ENCODE assay signal across 1 cellular context in the genomic region with DNA sequence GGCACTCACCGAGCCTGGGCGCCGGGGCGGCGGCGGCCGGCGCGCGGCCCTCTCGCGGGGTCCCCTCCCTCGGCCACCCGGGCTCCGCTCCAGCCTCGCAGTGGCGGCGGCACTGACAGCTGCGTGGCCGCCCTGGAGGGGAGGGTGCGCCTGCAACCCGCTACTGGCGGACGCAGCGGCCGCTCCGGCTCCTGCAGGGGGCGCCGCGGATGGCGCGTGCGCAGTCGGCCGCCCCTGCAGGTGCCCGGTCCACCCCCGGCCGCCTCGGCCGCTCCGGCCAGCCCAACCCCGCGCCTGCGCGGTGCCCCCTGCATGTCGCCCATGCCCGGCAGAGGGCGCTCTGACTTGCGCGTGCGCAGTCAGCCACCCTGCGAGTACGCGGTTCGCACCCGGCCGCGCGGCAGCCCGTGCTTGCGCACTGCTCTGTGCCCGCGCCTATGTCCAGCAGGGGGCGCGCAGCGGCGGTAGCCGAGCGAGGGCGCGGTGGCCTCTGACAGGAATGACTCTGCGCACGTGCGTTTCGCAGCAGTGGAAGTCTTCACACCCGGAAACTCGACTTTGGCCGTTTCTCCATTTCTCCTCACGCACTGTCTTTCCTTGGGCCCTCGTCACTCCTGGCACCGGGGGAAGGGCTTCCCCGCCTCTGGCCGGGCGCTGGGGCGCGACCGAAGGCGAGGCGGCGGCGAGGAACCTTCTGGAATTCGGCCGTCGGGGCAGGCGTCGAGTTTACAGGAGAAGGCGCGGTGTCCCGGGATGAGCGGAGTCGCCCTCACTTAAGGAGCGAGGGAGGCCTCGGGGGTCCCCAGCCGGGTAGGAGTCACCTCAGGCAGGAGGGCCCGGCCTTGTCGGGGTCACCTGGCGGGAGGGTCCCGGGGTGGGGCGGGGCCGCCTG.
TF ChIP-seq lines count a peak whose summit lies in the region.

A gene (minus strand): TSS at position 165 of the 892 bp plus-strand sequence. CDS start 14,262 bp downstream, outside the sequence.

TF ChIP-seq in HEK293, 187 proteins besides CTCF, POLR2A, EP300 and RAD21 (continued from another document and continues in another):
- TF ChIP-seq SP2 (tag by site-specific recombination; IDR thresholded peaks at IDR 0.05), result 0 out of 2 replicates have a peak, but pooled peaks have one; percentile 12
- TF ChIP-seq WT1 (tag by site-specific recombination; IDR thresholded peaks at IDR 0.05), result no peak
- peak; percentile 49; the same call in 1 of the 2 replicates for TF ChIP-seq ZNF335 (tag by site-specific recombination; conservative IDR thresholded peaks at IDR 0.05)
- TF ChIP-seq ZNF776 (tag by site-specific recombination; IDR thresholded peaks at IDR 0.05; ENCODE audit: borderline replicate concordance), result no peak
- no peak for TF ChIP-seq ZBTB1 (tag by site-specific recombination; IDR thresholded peaks at IDR 0.05)
- no peak for TF ChIP-seq ZFHX2 (tag by site-specific recombination; conservative IDR thresholded peaks at IDR 0.05)
- peak; percentile 67 for TF ChIP-seq ZBTB17 (tag by site-specific recombination; IDR thresholded peaks at IDR 0.05)
- 0 out of 2 replicates have a peak, but pooled peaks have one; percentile 40 for TF ChIP-seq KLF7 (tag by site-specific recombination; IDR thresholded peaks at IDR 0.05; ENCODE audit: borderline replicate concordance)
- TF ChIP-seq ZNF48 (tag by site-specific recombination; IDR thresholded peaks at IDR 0.05), result no peak
- TF ChIP-seq ZNF530 (tag by site-specific recombination; IDR thresholded peaks at IDR 0.05; ENCODE audit: low read depth), result no peak
- no peak for TF ChIP-seq ZNF791 (tag by site-specific recombination; IDR thresholded peaks at IDR 0.05)
- TF ChIP-seq, protein P1, sequence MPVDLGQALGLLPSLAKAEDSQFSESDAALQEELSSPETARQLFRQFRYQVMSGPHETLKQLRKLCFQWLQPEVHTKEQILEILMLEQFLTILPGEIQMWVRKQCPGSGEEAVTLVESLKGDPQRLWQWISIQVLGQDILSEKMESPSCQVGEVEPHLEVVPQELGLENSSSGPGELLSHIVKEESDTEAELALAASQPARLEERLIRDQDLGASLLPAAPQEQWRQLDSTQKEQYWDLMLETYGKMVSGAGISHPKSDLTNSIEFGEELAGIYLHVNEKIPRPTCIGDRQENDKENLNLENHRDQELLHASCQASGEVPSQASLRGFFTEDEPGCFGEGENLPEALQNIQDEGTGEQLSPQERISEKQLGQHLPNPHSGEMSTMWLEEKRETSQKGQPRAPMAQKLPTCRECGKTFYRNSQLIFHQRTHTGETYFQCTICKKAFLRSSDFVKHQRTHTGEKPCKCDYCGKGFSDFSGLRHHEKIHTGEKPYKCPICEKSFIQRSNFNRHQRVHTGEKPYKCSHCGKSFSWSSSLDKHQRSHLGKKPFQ (tag by site-specific recombination; IDR thresholded peaks at IDR 0.05), result peak; percentile 99
- no peak for TF ChIP-seq ZNF624 (tag by site-specific recombination; IDR thresholded peaks at IDR 0.05)
- TF ChIP-seq ZNF19 (tag by site-specific recombination; IDR thresholded peaks at IDR 0.05; ENCODE audit: low read depth), result no peak
- no peak for TF ChIP-seq ZNF174 (tag by site-specific recombination; IDR thresholded peaks at IDR 0.05)
- no peak for TF ChIP-seq ZNF548 (tag by site-specific recombination; IDR thresholded peaks at IDR 0.05)
- TF ChIP-seq EGR2 (tag by site-specific recombination; IDR thresholded peaks at IDR 0.05; ENCODE audit: low read depth), result no peak
- TF ChIP-seq ZNF10 (tag by site-specific recombination; IDR thresholded peaks at IDR 0.05), result peak; percentile 84; the same call in 1 of the 2 replicates
- no peak for TF ChIP-seq ZNF146 (tag by site-specific recombination; IDR thresholded peaks at IDR 0.05)
- peak; percentile 38; the same call in 1 of the 2 replicates for TF ChIP-seq KLF9 (tag by site-specific recombination; IDR thresholded peaks at IDR 0.05; ENCODE audit: low read depth)
- TF ChIP-seq, protein P2, sequence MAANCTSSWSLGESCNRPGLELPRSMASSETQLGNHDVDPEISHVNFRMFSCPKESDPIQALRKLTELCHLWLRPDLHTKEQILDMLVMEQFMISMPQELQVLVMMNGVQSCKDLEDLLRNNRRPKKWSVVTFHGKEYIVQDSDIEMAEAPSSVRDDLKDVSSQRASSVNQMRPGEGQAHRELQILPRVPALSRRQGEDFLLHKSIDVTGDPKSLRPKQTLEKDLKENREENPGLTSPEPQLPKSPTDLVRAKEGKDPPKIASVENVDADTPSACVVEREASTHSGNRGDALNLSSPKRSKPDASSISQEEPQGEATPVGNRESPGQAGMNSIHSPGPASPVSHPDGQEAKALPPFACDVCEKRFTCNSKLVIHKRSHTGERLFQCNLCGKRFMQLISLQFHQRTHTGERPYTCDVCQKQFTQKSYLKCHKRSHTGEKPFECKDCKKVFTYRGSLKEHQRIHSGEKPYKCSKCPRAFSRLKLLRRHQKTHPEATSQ (tag by site-specific recombination; IDR thresholded peaks at IDR 0.05), result no peak; the same call in 1 of the 2 replicates
- TF ChIP-seq SCRT2 (tag by site-specific recombination; IDR thresholded peaks at IDR 0.05), result 0 out of 2 replicates have a peak, but pooled peaks have one; percentile 24
- TF ChIP-seq, protein P3, sequence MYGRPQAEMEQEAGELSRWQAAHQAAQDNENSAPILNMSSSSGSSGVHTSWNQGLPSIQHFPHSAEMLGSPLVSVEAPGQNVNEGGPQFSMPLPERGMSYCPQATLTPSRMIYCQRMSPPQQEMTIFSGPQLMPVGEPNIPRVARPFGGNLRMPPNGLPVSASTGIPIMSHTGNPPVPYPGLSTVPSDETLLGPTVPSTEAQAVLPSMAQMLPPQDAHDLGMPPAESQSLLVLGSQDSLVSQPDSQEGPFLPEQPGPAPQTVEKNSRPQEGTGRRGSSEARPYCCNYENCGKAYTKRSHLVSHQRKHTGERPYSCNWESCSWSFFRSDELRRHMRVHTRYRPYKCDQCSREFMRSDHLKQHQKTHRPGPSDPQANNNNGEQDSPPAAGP (tag by site-specific recombination; IDR thresholded peaks at IDR 0.05), result peak; percentile 96
- TF ChIP-seq ZBTB21 (tag by site-specific recombination; IDR thresholded peaks at IDR 0.05), result no peak
- TF ChIP-seq, protein P4, sequence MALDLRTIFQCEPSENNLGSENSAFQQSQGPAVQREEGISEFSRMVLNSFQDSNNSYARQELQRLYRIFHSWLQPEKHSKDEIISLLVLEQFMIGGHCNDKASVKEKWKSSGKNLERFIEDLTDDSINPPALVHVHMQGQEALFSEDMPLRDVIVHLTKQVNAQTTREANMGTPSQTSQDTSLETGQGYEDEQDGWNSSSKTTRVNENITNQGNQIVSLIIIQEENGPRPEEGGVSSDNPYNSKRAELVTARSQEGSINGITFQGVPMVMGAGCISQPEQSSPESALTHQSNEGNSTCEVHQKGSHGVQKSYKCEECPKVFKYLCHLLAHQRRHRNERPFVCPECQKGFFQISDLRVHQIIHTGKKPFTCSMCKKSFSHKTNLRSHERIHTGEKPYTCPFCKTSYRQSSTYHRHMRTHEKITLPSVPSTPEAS (tag by site-specific recombination; IDR thresholded peaks at IDR 0.05), result no peak
- TF ChIP-seq ZNF571 (tag by site-specific recombination; IDR thresholded peaks at IDR 0.05), result no peak
- TF ChIP-seq, protein P5, sequence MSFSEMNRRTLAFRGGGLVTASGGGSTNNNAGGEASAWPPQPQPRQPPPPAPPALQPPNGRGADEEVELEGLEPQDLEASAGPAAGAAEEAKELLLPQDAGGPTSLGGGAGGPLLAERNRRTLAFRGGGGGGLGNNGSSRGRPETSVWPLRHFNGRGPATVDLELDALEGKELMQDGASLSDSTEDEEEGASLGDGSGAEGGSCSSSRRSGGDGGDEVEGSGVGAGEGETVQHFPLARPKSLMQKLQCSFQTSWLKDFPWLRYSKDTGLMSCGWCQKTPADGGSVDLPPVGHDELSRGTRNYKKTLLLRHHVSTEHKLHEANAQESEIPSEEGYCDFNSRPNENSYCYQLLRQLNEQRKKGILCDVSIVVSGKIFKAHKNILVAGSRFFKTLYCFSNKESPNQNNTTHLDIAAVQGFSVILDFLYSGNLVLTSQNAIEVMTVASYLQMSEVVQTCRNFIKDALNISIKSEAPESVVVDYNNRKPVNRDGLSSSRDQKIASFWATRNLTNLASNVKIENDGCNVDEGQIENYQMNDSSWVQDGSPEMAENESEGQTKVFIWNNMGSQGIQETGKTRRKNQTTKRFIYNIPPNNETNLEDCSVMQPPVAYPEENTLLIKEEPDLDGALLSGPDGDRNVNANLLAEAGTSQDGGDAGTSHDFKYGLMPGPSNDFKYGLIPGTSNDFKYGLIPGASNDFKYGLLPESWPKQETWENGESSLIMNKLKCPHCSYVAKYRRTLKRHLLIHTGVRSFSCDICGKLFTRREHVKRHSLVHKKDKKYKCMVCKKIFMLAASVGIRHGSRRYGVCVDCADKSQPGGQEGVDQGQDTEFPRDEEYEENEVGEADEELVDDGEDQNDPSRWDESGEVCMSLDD (tag by site-specific recombination; IDR thresholded peaks at IDR 0.05), result no peak
- TF ChIP-seq ZNF658 (tag by site-specific recombination; IDR thresholded peaks at IDR 0.05), result no peak
- TF ChIP-seq, protein P6, sequence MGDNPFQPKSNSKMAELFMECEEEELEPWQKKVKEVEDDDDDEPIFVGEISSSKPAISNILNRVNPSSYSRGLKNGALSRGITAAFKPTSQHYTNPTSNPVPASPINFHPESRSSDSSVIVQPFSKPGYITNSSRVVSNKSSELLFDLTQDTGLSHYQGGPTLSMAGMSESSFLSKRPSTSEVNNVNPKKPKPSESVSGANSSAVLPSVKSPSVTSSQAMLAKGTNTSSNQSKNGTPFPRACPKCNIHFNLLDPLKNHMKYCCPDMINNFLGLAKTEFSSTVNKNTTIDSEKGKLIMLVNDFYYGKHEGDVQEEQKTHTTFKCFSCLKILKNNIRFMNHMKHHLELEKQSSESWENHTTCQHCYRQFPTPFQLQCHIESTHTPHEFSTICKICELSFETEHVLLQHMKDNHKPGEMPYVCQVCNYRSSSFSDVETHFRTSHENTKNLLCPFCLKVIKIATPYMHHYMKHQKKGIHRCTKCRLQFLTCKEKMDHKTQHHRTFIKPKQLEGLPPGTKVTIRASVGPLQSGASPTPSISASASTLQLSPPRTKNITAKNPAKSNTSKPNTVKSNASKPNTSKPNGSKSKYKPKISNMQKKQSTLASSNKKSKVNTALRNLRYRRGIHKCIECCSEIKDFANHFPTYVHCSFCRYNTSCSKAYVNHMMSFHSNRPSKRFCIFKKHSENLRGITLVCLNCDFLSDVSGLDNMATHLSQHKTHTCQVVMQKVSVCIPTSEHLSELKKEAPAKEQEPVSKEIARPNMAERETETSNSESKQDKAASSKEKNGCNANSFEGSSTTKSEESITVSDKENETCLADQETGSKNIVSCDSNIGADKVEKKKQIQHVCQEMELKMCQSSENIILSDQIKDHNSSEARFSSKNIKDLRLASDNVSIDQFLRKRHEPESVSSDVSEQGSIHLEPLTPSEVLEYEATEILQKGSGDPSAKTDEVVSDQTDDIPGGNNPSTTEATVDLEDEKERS (tag by site-specific recombination; IDR thresholded peaks at IDR 0.05), result no peak
- TF ChIP-seq, protein P7, sequence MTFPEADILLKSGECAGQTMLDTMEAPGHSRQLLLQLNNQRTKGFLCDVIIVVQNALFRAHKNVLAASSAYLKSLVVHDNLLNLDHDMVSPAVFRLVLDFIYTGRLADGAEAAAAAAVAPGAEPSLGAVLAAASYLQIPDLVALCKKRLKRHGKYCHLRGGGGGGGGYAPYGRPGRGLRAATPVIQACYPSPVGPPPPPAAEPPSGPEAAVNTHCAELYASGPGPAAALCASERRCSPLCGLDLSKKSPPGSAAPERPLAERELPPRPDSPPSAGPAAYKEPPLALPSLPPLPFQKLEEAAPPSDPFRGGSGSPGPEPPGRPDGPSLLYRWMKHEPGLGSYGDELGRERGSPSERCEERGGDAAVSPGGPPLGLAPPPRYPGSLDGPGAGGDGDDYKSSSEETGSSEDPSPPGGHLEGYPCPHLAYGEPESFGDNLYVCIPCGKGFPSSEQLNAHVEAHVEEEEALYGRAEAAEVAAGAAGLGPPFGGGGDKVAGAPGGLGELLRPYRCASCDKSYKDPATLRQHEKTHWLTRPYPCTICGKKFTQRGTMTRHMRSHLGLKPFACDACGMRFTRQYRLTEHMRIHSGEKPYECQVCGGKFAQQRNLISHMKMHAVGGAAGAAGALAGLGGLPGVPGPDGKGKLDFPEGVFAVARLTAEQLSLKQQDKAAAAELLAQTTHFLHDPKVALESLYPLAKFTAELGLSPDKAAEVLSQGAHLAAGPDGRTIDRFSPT (tag by site-specific recombination; IDR thresholded peaks at IDR 0.05), result no peak
- TF ChIP-seq ZNF473 (tag by site-specific recombination; IDR thresholded peaks at IDR 0.05), result no peak
- no peak for TF ChIP-seq RBAK (tag by site-specific recombination; IDR thresholded peaks at IDR 0.05)
- TF ChIP-seq, protein P8, sequence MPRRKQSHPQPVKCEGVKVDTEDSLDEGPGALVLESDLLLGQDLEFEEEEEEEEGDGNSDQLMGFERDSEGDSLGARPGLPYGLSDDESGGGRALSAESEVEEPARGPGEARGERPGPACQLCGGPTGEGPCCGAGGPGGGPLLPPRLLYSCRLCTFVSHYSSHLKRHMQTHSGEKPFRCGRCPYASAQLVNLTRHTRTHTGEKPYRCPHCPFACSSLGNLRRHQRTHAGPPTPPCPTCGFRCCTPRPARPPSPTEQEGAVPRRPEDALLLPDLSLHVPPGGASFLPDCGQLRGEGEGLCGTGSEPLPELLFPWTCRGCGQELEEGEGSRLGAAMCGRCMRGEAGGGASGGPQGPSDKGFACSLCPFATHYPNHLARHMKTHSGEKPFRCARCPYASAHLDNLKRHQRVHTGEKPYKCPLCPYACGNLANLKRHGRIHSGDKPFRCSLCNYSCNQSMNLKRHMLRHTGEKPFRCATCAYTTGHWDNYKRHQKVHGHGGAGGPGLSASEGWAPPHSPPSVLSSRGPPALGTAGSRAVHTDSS (tag by site-specific recombination; IDR thresholded peaks at IDR 0.05), result no peak
- no peak for TF ChIP-seq ZNF837 (tag by site-specific recombination; IDR thresholded peaks at IDR 0.05)
- TF ChIP-seq OSR2 (tag by site-specific recombination; IDR thresholded peaks at IDR 0.05), result peak; percentile 74
- TF ChIP-seq KLF10 (tag by site-specific recombination; IDR thresholded peaks at IDR 0.05), result no peak; the same call in 1 of the 2 replicates
- TF ChIP-seq, protein P9, sequence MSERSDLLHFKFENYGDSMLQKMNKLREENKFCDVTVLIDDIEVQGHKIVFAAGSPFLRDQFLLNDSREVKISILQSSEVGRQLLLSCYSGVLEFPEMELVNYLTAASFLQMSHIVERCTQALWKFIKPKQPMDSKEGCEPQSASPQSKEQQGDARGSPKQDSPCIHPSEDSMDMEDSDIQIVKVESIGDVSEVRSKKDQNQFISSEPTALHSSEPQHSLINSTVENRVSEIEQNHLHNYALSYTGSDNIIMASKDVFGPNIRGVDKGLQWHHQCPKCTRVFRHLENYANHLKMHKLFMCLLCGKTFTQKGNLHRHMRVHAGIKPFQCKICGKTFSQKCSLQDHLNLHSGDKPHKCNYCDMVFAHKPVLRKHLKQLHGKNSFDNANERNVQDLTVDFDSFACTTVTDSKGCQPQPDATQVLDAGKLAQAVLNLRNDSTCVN (tag by site-specific recombination; optimal IDR thresholded peaks at IDR 0.05), result peak; percentile 97
- peak; percentile 84; the same call in 1 of the 2 replicates for TF ChIP-seq ZFP37 (tag by site-specific recombination; IDR thresholded peaks at IDR 0.05)
- TF ChIP-seq YY1 (tag by site-specific recombination; IDR thresholded peaks at IDR 0.05), result peak; percentile 34; the same call in 1 of the 2 replicates
- TF ChIP-seq SETDB1 (IDR thresholded peaks at IDR 0.05; ENCODE audit: insufficient read length, low read length), result peak; percentile 78
